ENCODE assay signal across 8 cellular contexts in genomic region chr13:44243198-44243852, GRCh38.
DNase-seq lines count a peak whose midpoint lies in the region; ATAC-seq and TF ChIP-seq lines count a peak whose summit lies in the region.

No MANE protein-coding gene starts in this region.

- no peak overlapping the region for H3K4me3 Mint-ChIP-seq in natural killer cell treated with Interleukin-12 subunit alpha and Interleukin-12 subunit beta and Interleukin-15 and Interleukin-18, amount 100 ng/mL, for 72 hours

- H3K27ac Mint-ChIP-seq in natural killer cell treated with Interleukin-12 subunit alpha and Interleukin-12 subunit beta and Interleukin-15 and Interleukin-18, amount 100 ng/mL, for 72 hours = no peak overlapping the region

- DNase-seq in GM06990 (ENCODE audit: extremely low read depth, insufficient read length) (peak; percentile 54), RPMI8226 (peak; percentile 75), epithelial cell of proximal tubule (ENCODE audit: low read depth) (no peak), cerebellum (ENCODE audit: low spot score) (no peak), AG08396 (ENCODE audit: low spot score) (no peak)
- DNase-seq in natural killer cell treated with Interleukin-12 subunit alpha and Interleukin-12 subunit beta and Interleukin-15 and Interleukin-18, amount 100 ng/mL, for 72 hours (ENCODE audit: low spot score) = no peak

- H3K4me3 ChIP-seq in GM06990 (replicated peaks; ENCODE audit: low read depth, low read length) (no peak overlapping the region), epithelial cell of proximal tubule (ENCODE audit: low read depth, low read length) (no peak overlapping the region)

- no peaks in the 10 kb centered on the region for H3K36me3 Mint-ChIP-seq in natural killer cell treated with Interleukin-12 subunit alpha and Interleukin-12 subunit beta and Interleukin-15 and Interleukin-18, amount 100 ng/mL, for 72 hours

- H3K27me3 ChIP-seq in GM06990 (replicated peaks; ENCODE audit: control insufficient read depth, insufficient read depth, low read length) = no peaks in the 10 kb centered on the region; the same call in 1 of the 2 replicates

- ATAC-seq in HG02852 (IDR thresholded peaks at IDR 0.05; ENCODE audit: unreplicated experiment) (peak; percentile 67), GM18873 (IDR thresholded peaks at IDR 0.05; ENCODE audit: low FRiP score, unreplicated experiment) (no peak)
- peak; percentile 65 to 80 for ATAC-seq in natural killer cell treated with Interleukin-12 subunit alpha and Interleukin-12 subunit beta and Interleukin-15 and Interleukin-18, amount 100 ng/mL, for 72 hours

- H3K27me3 Mint-ChIP-seq in natural killer cell treated with Interleukin-12 subunit alpha and Interleukin-12 subunit beta and Interleukin-15 and Interleukin-18, amount 100 ng/mL, for 72 hours = peaks cover 0 to 5% of the 10 kb centered on the region in 2 donors

- H3K9me3 Mint-ChIP-seq in natural killer cell treated with Interleukin-12 subunit alpha and Interleukin-12 subunit beta and Interleukin-15 and Interleukin-18, amount 100 ng/mL, for 72 hours = no peaks in the 10 kb centered on the region

- TF ChIP-seq CTCF in GM06990 (IDR thresholded peaks at IDR 0.05; ENCODE audit: insufficient read depth, low read length, poor library complexity, severe bottlenecking) = peak; percentile 66
- TF ChIP-seq CTCF in epithelial cell of proximal tubule (conservative IDR thresholded peaks at IDR 0.05; ENCODE audit: low read depth, low read length) = peak; percentile 48

- H3K4me1 Mint-ChIP-seq in natural killer cell treated with Interleukin-12 subunit alpha and Interleukin-12 subunit beta and Interleukin-15 and Interleukin-18, amount 100 ng/mL, for 72 hours (ENCODE audit: low read depth in 2 of 2) = peaks cover 0 to 7% of the 10 kb centered on the region in 2 donors

- no peaks in the 10 kb centered on the region for H3K36me3 ChIP-seq in GM06990 (ENCODE audit: control insufficient read depth, insufficient read depth, low read length)

Comparison
In these comparisons a context has a peak if more than half of its experiments do, and no peak if none do; other contexts are left out.
1. DNase-seq: peak in GM06990 (single experiment) and RPMI8226 (single experiment); none in epithelial cell of proximal tubule (single experiment), natural killer cell treated with Interleukin-12 subunit alpha and Interleukin-12 subunit beta and Interleukin-15 and Interleukin-18, amount 100 ng/mL, for 72 hours (single experiment), cerebellum (single experiment) and AG08396 (single experiment).